Comparison of ENCODE assay signal across 28 cellular contexts in genomic region chr16:87333101-87333500, GRCh38. TPM values are rescaled to one million over a fixed set of nuclear protein-coding genes. Genes with fewer than 3 reads are reported as not detected.
DNase-seq lines count a peak whose midpoint lies in the region; ATAC-seq and TF ChIP-seq lines count a peak whose summit lies in the region.
"Had no signal": no experiment of that assay in that cellular context is flagged by ENCODE, and none has a peak within 500 bp of the region (broad histone marks: within the 10 kb centered on the region; RNA-seq: fewer than 3 reads in every experiment).

No MANE protein-coding gene starts in this region.

- TF ChIP-seq POLR2A in spleen (IDR thresholded peaks at IDR 0.05): no peak

- H3K4me1 Mint-ChIP-seq in naive thymus-derived CD8-positive, alpha-beta T cell: peaks cover 9 to 29% (median 22%) of the 10 kb centered on the region in 4 donors
- H3K4me1 Mint-ChIP-seq in WTC11: 0 out of 2 replicates have a peak, but pooled peaks cover 5% of the 10 kb centered on the region
- H3K4me1 Mint-ChIP-seq: brain had no signal

- no peak for DNase-seq in RWPE1 (ENCODE audit: low spot score)
- peak in 8 of 10 donors; percentile 61 to 79 (median 72) for DNase-seq in dorsolateral prefrontal cortex
- peak; percentile 68 for DNase-seq in myocyte (ENCODE audit: low read depth)
- DNase-seq in spleen: peak; percentile 58
- DNase-seq in naive thymus-derived CD8-positive, alpha-beta T cell: no peak
- no peak for DNase-seq in WTC11 (ENCODE audit: low spot score)
- no peak for DNase-seq in stimulated activated CD4-positive, alpha-beta T cell treated with anti-CD3 and anti-CD28 coated beads, Interleukin-12 subunit alpha, Interleukin-12 subunit beta, amount 100 ng/mL, for 4 hours
- DNase-seq: activated CD4-positive, alpha-beta memory T cell treated with anti-CD3 and anti-CD28 coated beads for 36 hours; activated gamma-delta T cell treated with Interleukin-2 at 50 U/mL for 16 hours; activated naive CD8-positive, alpha-beta T cell treated with anti-CD3 and anti-CD28 coated beads, Interleukin-2, amount 50 U/mL, for 24 hours; CD8-positive, alpha-beta memory T cell; effector memory CD8-positive, alpha-beta T cell; foreskin fibroblast; GF-D8; Karpas-422; MV-4-11; naive B cell; NCI-H1694; NCI-H524 treated with DMSO at 0.1 percent for 48 hours; NK-92 treated with Interleukin-12 subunit alpha and Interleukin-12 subunit beta, amount 100 ng/mL, for 24 hours; PC-9; stomach; T-helper 1 cell had no signal

- WGBS in spleen, 5 donors: 82 to 93% (median 89%) methylated on average over 13 to 15 of the region's 15 CpGs

- no peak overlapping the region for H3K4me3 Mint-ChIP-seq in naive thymus-derived CD8-positive, alpha-beta T cell
- no peak overlapping the region for H3K4me3 Mint-ChIP-seq in WTC11
- H3K4me3 Mint-ChIP-seq: activated CD4-positive, alpha-beta memory T cell treated with anti-CD3 and anti-CD28 coated beads for 36 hours; activated naive CD8-positive, alpha-beta T cell treated with anti-CD3 and anti-CD28 coated beads, Interleukin-2, amount 50 U/mL, for 24 hours; brain; CD8-positive, alpha-beta memory T cell; effector memory CD8-positive, alpha-beta T cell; naive B cell; type B pancreatic cell had no signal

- no peaks in the 10 kb centered on the region for H3K27me3 Mint-ChIP-seq in naive thymus-derived CD8-positive, alpha-beta T cell
- no peaks in the 10 kb centered on the region for H3K27me3 Mint-ChIP-seq in WTC11 (ENCODE audit: low read depth)
- H3K27me3 Mint-ChIP-seq: activated CD4-positive, alpha-beta memory T cell treated with anti-CD3 and anti-CD28 coated beads for 36 hours; activated naive CD8-positive, alpha-beta T cell treated with anti-CD3 and anti-CD28 coated beads, Interleukin-2, amount 50 U/mL, for 24 hours; brain; effector memory CD8-positive, alpha-beta T cell; naive B cell; type B pancreatic cell had no signal

- H3K27me3 ChIP-seq in dorsolateral prefrontal cortex (no peaks in the 10 kb centered on the region), spleen (replicated peaks in 1 of 7) (no peaks in the 10 kb centered on the region)
- H3K27me3 ChIP-seq: ovary, right lobe of liver, stomach had no signal

- peak overlapping the region; percentile 17 for H3K27ac ChIP-seq in RWPE1
- peak overlapping the region in 33 of 59 donors; percentile 1 to 91 (median 58) for H3K27ac ChIP-seq in dorsolateral prefrontal cortex
- H3K27ac ChIP-seq in spleen: no peak overlapping the region
- H3K27ac ChIP-seq: ovary, PC-9, right lobe of liver had no signal

- peak overlapping the region in 2 of 10 donors; percentile 8 to 57 for H3K27ac Mint-ChIP-seq in naive thymus-derived CD8-positive, alpha-beta T cell
- H3K27ac Mint-ChIP-seq in WTC11: no peak overlapping the region
- H3K27ac Mint-ChIP-seq: activated CD4-positive, alpha-beta memory T cell treated with anti-CD3 and anti-CD28 coated beads for 36 hours; activated naive CD8-positive, alpha-beta T cell treated with anti-CD3 and anti-CD28 coated beads, Interleukin-2, amount 50 U/mL, for 24 hours; brain; naive B cell; type B pancreatic cell had no signal

- CTCF ChIA-PET in RWPE1 (lab: Yijun Ruan, JAX): interaction anchor here (0.8 to 1.7 kb wide), 2 partner anchors 8 to 1063 kb away, joined by 3 to 6 read pairs; no protein-coding TSS in a partner anchor
- CTCF ChIA-PET in WTC11 (lab: Charles Lee): no interaction called here

- TF ChIP-seq CTCF in RWPE1 (conservative IDR thresholded peaks at IDR 0.05; ENCODE audit: low read depth) (no peak), dorsolateral prefrontal cortex (IDR thresholded peaks at IDR 0.05 in 54 of 56, conservative IDR thresholded peaks at IDR 0.05 in 2 of 56; ENCODE audit: low read depth in 1 of 56, partially characterized antibody in 56 of 56) (peak in 3 of 56 donors; percentile 11 to 27 (median 11)), spleen (IDR thresholded peaks at IDR 0.05 in 8 of 11, conservative IDR thresholded peaks at IDR 0.05 in 3 of 11) (no peak), WTC11 (IDR thresholded peaks at IDR 0.05) (no peak)

- H3K36me3 ChIP-seq in spleen: peaks cover 0 to 89% (median 64%) of the 10 kb centered on the region in 6 donors
- H3K36me3 ChIP-seq: ovary had no signal

- POLR2A ChIA-PET in RWPE1 (lab: Yijun Ruan, JAX; ENCODE audit: low non-redundant PET): no interaction called here
- POLR2A ChIA-PET in naive thymus-derived CD8-positive, alpha-beta T cell (lab: Charles Lee): interaction anchor here (0.8 to 2.9 kb wide), 4 partner anchors 16 to 80 kb away, joined by 3 to 10 read pairs (median 4); partner anchors contain the start of genes C16orf95 and FBXO31
- POLR2A ChIA-PET in WTC11 (lab: Charles Lee): no interaction called here

- intact Hi-C loops in dorsolateral prefrontal cortex (cut with DNase I): no loop called here
- intact Hi-C loops in spleen (cut with DNase I; ENCODE audit: low total_unique reads): no loop called here

- peaks cover 0 to 14% (median 5%) of the 10 kb centered on the region in 6 donors for H3K4me1 ChIP-seq in spleen
- H3K4me1 ChIP-seq: right lobe of liver had no signal

- H3K9me3 Mint-ChIP-seq in naive thymus-derived CD8-positive, alpha-beta T cell: no peaks in the 10 kb centered on the region
- no peaks in the 10 kb centered on the region for H3K9me3 Mint-ChIP-seq in WTC11
- H3K9me3 Mint-ChIP-seq: activated CD4-positive, alpha-beta memory T cell treated with anti-CD3 and anti-CD28 coated beads for 36 hours; activated naive CD8-positive, alpha-beta T cell treated with anti-CD3 and anti-CD28 coated beads, Interleukin-2, amount 50 U/mL, for 24 hours; CD8-positive, alpha-beta memory T cell; effector memory CD8-positive, alpha-beta T cell; naive B cell; type B pancreatic cell had no signal

- peak overlapping the region in 4 of 59 donors; percentile 8 to 24 (median 13) for H3K4me3 ChIP-seq in dorsolateral prefrontal cortex
- no peak overlapping the region for H3K4me3 ChIP-seq in spleen
- H3K4me3 ChIP-seq: ovary, PC-9, right lobe of liver, stomach had no signal

- ATAC-seq in naive thymus-derived CD8-positive, alpha-beta T cell: no peak
- no peak for ATAC-seq in WTC11
- ATAC-seq: activated CD4-positive, CD25-positive, alpha-beta regulatory T cell treated with anti-CD3 and anti-CD28 coated beads, Interleukin-2, amount 50 U/mL, for 24 hours; activated naive CD8-positive, alpha-beta T cell treated with anti-CD3 and anti-CD28 coated beads, Interleukin-2, amount 50 U/mL, for 24 hours; effector memory CD8-positive, alpha-beta T cell had no signal

- no peaks in the 10 kb centered on the region for H3K9me3 ChIP-seq in spleen
- H3K9me3 ChIP-seq: ovary, right lobe of liver, stomach had no signal

- H3K36me3 Mint-ChIP-seq in naive thymus-derived CD8-positive, alpha-beta T cell: peaks cover 0 to 48% (median 3%) of the 10 kb centered on the region in 3 donors
- peaks cover 9% of the 10 kb centered on the region for H3K36me3 Mint-ChIP-seq in WTC11

TF ChIP-seq in WTC11, 78 proteins besides CTCF, POLR2A, EP300 and RAD21:
- TF ChIP-seq IRF1 (CRISPR knock-in tag; IDR thresholded peaks at IDR 0.05) (no peak), E2F5 (CRISPR knock-in tag; IDR thresholded peaks at IDR 0.05) (no peak)

RNA-seq across cellular contexts. Expression of gene C16orf95, which starts 15.9 kb away (rescaled TPM):
- total RNA-seq in dorsolateral prefrontal cortex (10 to 100 TPM in 26 of 120 experiments, 1 to 10 TPM in 94; 3.5 to 15.9 (median 8.1) TPM), myocyte (2.9 and 4.4 TPM in 2 replicates), spleen (1 to 10 TPM in 5 of 7 donors, not detected in 2; 1.0 to 2.6 (median 2.0) TPM), WTC11 (2021) (5.7 to 7.5 TPM (median 7.1 TPM) in 3 replicates)
- 7.0 TPM for polyA plus RNA-seq in myocyte (2012)
- polyA plus RNA-seq in spleen: 1 to 10 TPM; 1.2 to 2.9 (median 2.8) TPM
- total RNA-seq in naive thymus-derived CD8-positive, alpha-beta T cell: 1 to 10 TPM; 2.3 to 2.6 TPM
- 1 to 10 TPM; 1.5 to 4.9 (median 3.2) TPM for polyA plus RNA-seq in naive thymus-derived CD8-positive, alpha-beta T cell

RNA-seq across cellular contexts. Expression of gene FBXO31, which starts 50.5 kb away (rescaled TPM):
- total RNA-seq in dorsolateral prefrontal cortex (100 to 1,000 TPM in 6 of 120 experiments, 10 to 100 TPM in 114; 43.6 to 107 (median 78.8) TPM), myocyte (37.4 and 38.9 TPM in 2 replicates), spleen (10 to 100 TPM; 23.6 to 30.6 (median 27.2) TPM), WTC11 (2021) (20.8 to 24.2 TPM (median 22.6 TPM) in 3 replicates)
- 28.2 TPM for polyA plus RNA-seq in myocyte (2012)
- polyA plus RNA-seq in spleen: 10 to 100 TPM in 1 of 3 donors, 1 to 10 TPM in 2; 7.9 to 11.0 (median 9.7) TPM
- 10 to 100 TPM; 45.8 to 52.7 TPM for total RNA-seq in naive thymus-derived CD8-positive, alpha-beta T cell
- polyA plus RNA-seq in naive thymus-derived CD8-positive, alpha-beta T cell: 10 to 100 TPM; 15.4 to 36.4 (median 23.3) TPM

RNA-seq across cellular contexts. Expression of gene MAP1LC3B, which starts 59.0 kb away (rescaled TPM):
- total RNA-seq in dorsolateral prefrontal cortex: 100 to 1,000 TPM in 115 of 120 experiments, 10 to 100 TPM in 5; 88.4 to 163 (median 131) TPM
- 41.1 and 41.2 TPM in 2 replicates for total RNA-seq in myocyte
- polyA plus RNA-seq in myocyte (2012): 155 TPM
- total RNA-seq in spleen: 10 to 100 TPM; 47.6 to 71.4 (median 61.7) TPM
- polyA plus RNA-seq in spleen: 10 to 100 TPM; 32.3 to 50.4 (median 46.5) TPM
- 10 to 100 TPM; 58.0 to 60.1 TPM for total RNA-seq in naive thymus-derived CD8-positive, alpha-beta T cell
- polyA plus RNA-seq in naive thymus-derived CD8-positive, alpha-beta T cell: 100 to 1,000 TPM in 1 of 3 donors, 10 to 100 TPM in 2; 89.9 to 117 (median 90.3) TPM
- 40.1 to 46.9 TPM (median 43.2 TPM) in 3 replicates for total RNA-seq in WTC11 (2021)

Comparison
In these comparisons a context has a peak if more than half of its experiments do, and no peak if none do; other contexts are left out.
1. DNase-seq: peak in dorsolateral prefrontal cortex (8 of 10), myocyte (single experiment) and spleen (single experiment); none in RWPE1 (single experiment), naive thymus-derived CD8-positive, alpha-beta T cell (0 of 10), WTC11 (single experiment) and stimulated activated CD4-positive, alpha-beta T cell treated with anti-CD3 and anti-CD28 coated beads, Interleukin-12 subunit alpha, Interleukin-12 subunit beta, amount 100 ng/mL, for 4 hours (single experiment).
2. H3K27ac ChIP-seq: peak in RWPE1 (single experiment) and dorsolateral prefrontal cortex (33 of 59); none in spleen (0 of 8).